In genomic region chr12:4107911-4108697, GRCh38 we compare ENCODE assay signal across 18 cellular contexts.
DNase-seq lines count a peak whose midpoint lies in the region; ATAC-seq, FAIRE-seq and TF ChIP-seq lines count a peak whose summit lies in the region.
"Had no signal": no experiment of that assay in that cellular context is flagged by ENCODE, and none has a peak within 500 bp of the region (broad histone marks: within the 10 kb centered on the region; RNA-seq: fewer than 3 reads in every experiment).

No MANE protein-coding gene starts in this region.

- H4K20me1 ChIP-seq in OCI-LY3 (ENCODE audit: insufficient read depth, low read length) = no peaks in the 10 kb centered on the region
- H4K20me1 ChIP-seq: BLaER1 treated with 17β-estradiol and CSF1 and Interleukin-3, amounts not matched to agents 10 nM and 100 nM had no signal

- H3K79me2 ChIP-seq in OCI-LY3 (ENCODE audit: low read length) = 0 out of 2 replicates have a peak, but pooled peaks cover 2% of the 10 kb centered on the region

- peak; percentile 2 for ATAC-seq in stimulated activated naive CD8-positive, alpha-beta T cell treated with anti-CD3 and anti-CD28 coated beads, Interleukin-15, Interleukin-2, amounts not matched to agents 100 U/mL and 50 U/mL, for 24 hours
- ATAC-seq in HG03025 (IDR thresholded peaks at IDR 0.05; ENCODE audit: low FRiP score, unreplicated experiment) = no peak

- FAIRE-seq in bronchial epithelial cell (lab: Jason Lieb, UNC) = peak; percentile 75

- H3K4me3 ChIP-seq in OCI-LY3 (ENCODE audit: low read length) (peak overlapping the region; percentile 34), bronchial epithelial cell (ENCODE audit: low read depth, low read length) (no peak overlapping the region)
- H3K4me3 ChIP-seq: BLaER1 treated with 17β-estradiol and CSF1 and Interleukin-3, amounts not matched to agents 10 nM and 100 nM; left lung; right lobe of liver had no signal

- H3K27ac Mint-ChIP-seq in activated T-cell treated with anti-CD3 and anti-CD28 coated beads, Interleukin-2, amount 50 U/mL, for 24 hours = peak overlapping the region; percentile 77

- TF ChIP-seq CTCF in OCI-LY3 (IDR thresholded peaks at IDR 0.05; ENCODE audit: low read depth, low read length) = no peak
- TF ChIP-seq CTCF in bronchial epithelial cell (IDR thresholded peaks at IDR 0.05; ENCODE audit: insufficient read depth, low read length, severe bottlenecking) = no peak

- H2AFZ ChIP-seq in OCI-LY3 (ENCODE audit: low read depth, low read length) = no peak overlapping the region

- H3K4me3 Mint-ChIP-seq in activated T-cell treated with anti-CD3 and anti-CD28 coated beads, Interleukin-2, amount 50 U/mL, for 24 hours = no peak overlapping the region
- H3K4me3 Mint-ChIP-seq: neural crest cell had no signal

- no peaks in the 10 kb centered on the region for H3K9me3 Mint-ChIP-seq in activated T-cell treated with anti-CD3 and anti-CD28 coated beads, Interleukin-2, amount 50 U/mL, for 24 hours
- H3K9me3 Mint-ChIP-seq: neural crest cell had no signal

- H3K4me1 Mint-ChIP-seq in activated T-cell treated with anti-CD3 and anti-CD28 coated beads, Interleukin-2, amount 50 U/mL, for 24 hours (ENCODE audit: low read depth) = peaks cover 55% of the 10 kb centered on the region
- H3K4me1 Mint-ChIP-seq: neural crest cell had no signal

- no peaks in the 10 kb centered on the region for H3K36me3 Mint-ChIP-seq in activated T-cell treated with anti-CD3 and anti-CD28 coated beads, Interleukin-2, amount 50 U/mL, for 24 hours (ENCODE audit: low read depth)

- peak overlapping the region; percentile 65 for H3K9ac ChIP-seq in OCI-LY3 (ENCODE audit: low read length)
- H3K9ac ChIP-seq: BLaER1 treated with 17β-estradiol and CSF1 and Interleukin-3, amounts not matched to agents 10 nM and 100 nM had no signal

- peak overlapping the region; percentile 56 for H3K4me2 ChIP-seq in OCI-LY3 (ENCODE audit: low read length)

- H3K36me3 ChIP-seq in OCI-LY3 (replicated peaks; ENCODE audit: low read depth, low read length) = peaks cover 3% of the 10 kb centered on the region
- no peaks in the 10 kb centered on the region for H3K36me3 ChIP-seq in bronchial epithelial cell (ENCODE audit: control insufficient read depth, insufficient read depth, low read length)
- H3K36me3 ChIP-seq: BLaER1 treated with 17β-estradiol and CSF1 and Interleukin-3, amounts not matched to agents 10 nM and 100 nM; left lung; right lobe of liver had no signal

- H3K27me3 ChIP-seq in OCI-LY3 (ENCODE audit: low read depth, low read length) = no peaks in the 10 kb centered on the region
- H3K27me3 ChIP-seq in bronchial epithelial cell (ENCODE audit: control insufficient read depth, insufficient read depth, low read length) = no peaks in the 10 kb centered on the region
- H3K27me3 ChIP-seq: right lobe of liver had no signal

- peaks cover 7% of the 10 kb centered on the region for H3K27me3 Mint-ChIP-seq in activated T-cell treated with anti-CD3 and anti-CD28 coated beads, Interleukin-2, amount 50 U/mL, for 24 hours

- peaks cover 69% of the 10 kb centered on the region for H3K4me1 ChIP-seq in OCI-LY3 (ENCODE audit: low read length)
- H3K4me1 ChIP-seq: right lobe of liver had no signal

- H3K9me3 ChIP-seq in OCI-LY3 (ENCODE audit: insufficient read depth, low read length) = no peaks in the 10 kb centered on the region
- H3K9me3 ChIP-seq: left lung, right lobe of liver had no signal

- H3K27ac ChIP-seq in OCI-LY3 (ENCODE audit: low read length) = peak overlapping the region; percentile 95
- H3K27ac ChIP-seq: BLaER1 treated with 17β-estradiol and CSF1 and Interleukin-3, amounts not matched to agents 10 nM and 100 nM; HL-60; left lung; right lobe of liver had no signal

- no peak for DNase-seq in activated T-cell treated with anti-CD3 and anti-CD28 coated beads, Interleukin-2, amount 50 U/mL, for 24 hours
- no peak for DNase-seq in activated T-cell treated with anti-CD3 and anti-CD28 coated beads for 4 hours
- no peak for DNase-seq in bronchial epithelial cell (ENCODE audit: low read depth)
- DNase-seq in stimulated activated naive CD8-positive, alpha-beta T cell treated with anti-CD3 and anti-CD28 coated beads, Interleukin-15, Interleukin-2, amounts not matched to agents 100 U/mL and 50 U/mL, for 24 hours = no peak
- no peak for DNase-seq in iPS-NIHi11 (ENCODE audit: low spot score)
- DNase-seq in NCI-H1930 (lab: John Stamatoyannopoulos, UW) = no peak
- DNase-seq: activated gamma-delta T cell, GOT3, left lung, NCI-H1105, NCI-H2081, posterior cingulate gyrus had no signal
